20 cellular contexts compared by ENCODE assay signal in the genomic region with DNA sequence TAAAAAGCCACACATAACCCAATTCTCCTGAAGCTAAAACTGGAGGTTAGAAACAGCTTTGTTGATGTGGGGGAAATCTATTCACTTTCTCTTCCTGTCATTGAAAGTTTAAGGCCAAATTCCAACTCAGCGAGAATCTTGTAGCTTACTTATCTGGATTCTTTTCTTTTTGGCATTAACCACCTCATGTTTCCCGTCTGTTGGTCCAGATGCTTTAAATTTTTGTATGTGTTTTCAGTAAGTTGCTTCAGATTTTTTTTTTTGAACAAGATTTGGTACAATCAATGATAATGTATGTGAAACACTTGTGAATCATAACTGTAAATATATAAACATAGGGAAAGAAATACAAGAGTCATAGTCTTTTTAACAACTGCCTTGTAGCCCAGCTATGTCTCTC. TPM values are rescaled to one million over a fixed set of nuclear protein-coding genes. Genes with fewer than 3 reads are reported as not detected.
DNase-seq lines count a peak whose midpoint lies in the region; ATAC-seq, FAIRE-seq and TF ChIP-seq lines count a peak whose summit lies in the region.
"Had no signal": no experiment of that assay in that cellular context is flagged by ENCODE, and none has a peak within 500 bp of the region (broad histone marks: within the 10 kb centered on the region; RNA-seq: fewer than 3 reads in every experiment).

No MANE protein-coding gene starts in this region.

- DNase-seq in AG08395 (ENCODE audit: low spot score) (peak; percentile 18), M059J (ENCODE audit: low read depth) (peak; percentile 41), cardiac fibroblast (ENCODE audit: low read depth in 2 of 2) (peak; percentile 88 to 92), iris pigment epithelial cell (ENCODE audit: low read depth) (peak; percentile 92), HepG2 (ENCODE audit: low spot score) (no peak), COLO668 (lab: John Stamatoyannopoulos, UW; ENCODE audit: unreplicated experiment) (no peak), UCSD-AML1 (lab: John Stamatoyannopoulos, UW; ENCODE audit: unreplicated experiment) (no peak), RPMI8226 (no peak)
- DNase-seq: activated naive CD4-positive, alpha-beta T cell treated with anti-CD3 and anti-CD28 coated beads for 36 hours; central memory CD4-positive, alpha-beta T cell; mucosa of descending colon; NCI-H1105; NCI-H2171; stimulated activated CD4-positive, alpha-beta T cell treated with anti-CD3 and anti-CD28 coated beads, Interleukin-12 subunit alpha, Interleukin-12 subunit beta, amount 100 ng/mL, for 4 hours; T-helper 17 cell had no signal

- POLR2A ChIA-PET in HepG2 (lab: Yijun Ruan, JAX) = no interaction called here

- TF ChIP-seq RAD21 in HepG2 (CRISPR knock-in tag; IDR thresholded peaks at IDR 0.05) = no peak

- TF ChIP-seq CTCF in cardiac fibroblast (IDR thresholded peaks at IDR 0.05; ENCODE audit: low read depth, low read length) (no peak), HepG2 (CRISPR knock-in tag; IDR thresholded peaks at IDR 0.05) (no peak)

- FAIRE-seq in HepG2 (lab: Jason Lieb, UNC) = no peak
- FAIRE-seq: endometrium had no signal

- CTCF ChIA-PET in HepG2 (lab: Yijun Ruan, JAX; ENCODE audit: low intra/inter-chr PET ratio, low total read pairs) = no interaction called here

- WGBS in HepG2 (ENCODE audit: low lambda C conversion rate) = 4% methylated on average over 2 of the region's 2 CpGs

- H3K4me2 ChIP-seq in HepG2 (ENCODE audit: low read depth, low read length) = no peak overlapping the region

- TF ChIP-seq POLR2A in HepG2 (IDR thresholded peaks at IDR 0.05; ENCODE audit: insufficient read depth in 1 of 2, low read depth in 2 of 2, low read length in 2 of 2) = no peak

- H3K27ac ChIP-seq in HepG2 (ENCODE audit: extremely low read length, insufficient read depth, low read length) = no peak overlapping the region
- H3K27ac ChIP-seq: parathyroid adenoma, vagina had no signal

- intact Hi-C loops in HepG2 (cut with micrococcal nuclease; ENCODE audit: unreplicated experiment) = no loop called here

- no peak overlapping the region for H3K4me3 ChIP-seq in cardiac fibroblast (replicated peaks in 1 of 2; ENCODE audit: low read depth in 2 of 2, low read length in 2 of 2)
- H3K4me3 ChIP-seq in HepG2 (replicated peaks in 1 of 3; ENCODE audit: insufficient read depth in 1 of 3, low read depth in 2 of 3, low read length in 3 of 3) = no peak overlapping the region
- H3K4me3 ChIP-seq: HAP-1, mucosa of descending colon, vagina had no signal

- H4K20me1 ChIP-seq in HepG2 (ENCODE audit: insufficient read depth, low read length) = no peaks in the 10 kb centered on the region

- no peak overlapping the region for H2AFZ ChIP-seq in HepG2 (ENCODE audit: low read length)
- H2AFZ ChIP-seq: parathyroid adenoma had no signal

- no peaks in the 10 kb centered on the region; a peak in 1 of 5 replicates for H3K27me3 ChIP-seq in HepG2 (ENCODE audit: control insufficient read depth in 1 of 2, insufficient read depth in 2 of 2, low read length in 2 of 2)
- H3K27me3 ChIP-seq: vagina had no signal

- no peaks in the 10 kb centered on the region for H3K4me1 ChIP-seq in HepG2 (ENCODE audit: insufficient read depth, low read length)
- H3K4me1 ChIP-seq: parathyroid adenoma, vagina had no signal

- H3K36me3 ChIP-seq in HepG2 (replicated peaks in 1 of 2; ENCODE audit: control insufficient read depth in 1 of 2, insufficient read depth in 2 of 2, low read length in 2 of 2) = no peaks in the 10 kb centered on the region
- H3K36me3 ChIP-seq: HAP-1, vagina had no signal

- no peaks in the 10 kb centered on the region for H3K9me3 ChIP-seq in HepG2 (ENCODE audit: low read length)
- H3K9me3 ChIP-seq: HAP-1, mucosa of descending colon, vagina had no signal

- no TSS peak for BruUV-seq in HepG2 (replicated peaks; lab: Mats Ljungman, UMichigan)

- in situ Hi-C loops in HepG2 (cut with HindIII; ENCODE audit: extremely low pct_ligation_motif_present, low pct_unique_long_range_greater_than_20kb) = no loop called here

- no peak overlapping the region for H3K9ac ChIP-seq in HepG2 (ENCODE audit: insufficient read depth, low read depth, low read length)
- H3K9ac ChIP-seq: parathyroid adenoma had no signal

- no peak for ATAC-seq in HepG2
- ATAC-seq: activated CD4-positive, CD25-positive, alpha-beta regulatory T cell treated with anti-CD3 and anti-CD28 coated beads, Interleukin-2, amount 50 U/mL, for 24 hours; mucosa of descending colon; T-helper 17 cell had no signal

- no peaks in the 10 kb centered on the region for H3K79me2 ChIP-seq in HepG2 (ENCODE audit: insufficient read depth, low read length)
- H3K79me2 ChIP-seq: parathyroid adenoma had no signal

- TF ChIP-seq EP300 in HepG2 (IDR thresholded peaks at IDR 0.05; ENCODE audit: low read depth in 2 of 2, low read length in 2 of 2) (no peak), HepG2 (CRISPR knock-in tag; IDR thresholded peaks at IDR 0.05; ENCODE audit: borderline replicate concordance) (no peak)

TF ChIP-seq in HepG2, 621 proteins besides CTCF, POLR2A, EP300 and RAD21:
- TF ChIP-seq ZNF816 (CRISPR knock-in tag; IDR thresholded peaks at IDR 0.05; ENCODE audit: borderline replicate concordance) (no peak), ADNP (CRISPR knock-in tag; IDR thresholded peaks at IDR 0.05) (no peak), ZBTB21 (CRISPR knock-in tag; IDR thresholded peaks at IDR 0.05) (no peak), IKZF4 (CRISPR knock-in tag; IDR thresholded peaks at IDR 0.05; ENCODE audit: borderline replicate concordance, low read depth, not compliant biosample characterization) (no peak), ARHGAP35 (CRISPR knock-in tag; IDR thresholded peaks at IDR 0.05; ENCODE audit: borderline replicate concordance) (no peak), ETV6 (CRISPR knock-in tag; conservative IDR thresholded peaks at IDR 0.05) (no peak), NFKB2 (CRISPR knock-in tag; IDR thresholded peaks at IDR 0.05; ENCODE audit: borderline replicate concordance) (no peak), ZFP36 (IDR thresholded peaks at IDR 0.05; ENCODE audit: borderline replicate concordance, low read depth, low read length, partially characterized antibody) (no peak), HHEX (CRISPR knock-in tag; IDR thresholded peaks at IDR 0.05) (no peak), GABPB1 (CRISPR knock-in tag; IDR thresholded peaks at IDR 0.05) (no peak), ZBTB42 (CRISPR knock-in tag; IDR thresholded peaks at IDR 0.05) (no peak), HNF4G (IDR thresholded peaks at IDR 0.05; ENCODE audit: borderline replicate concordance, low read depth, low read length) (no peak), HNF4G (CRISPR knock-in tag; IDR thresholded peaks at IDR 0.05; ENCODE audit: borderline replicate concordance, low read depth) (no peak)

RNA-seq across cellular contexts. Expression of a gene that starts 33.7 kb away (rescaled TPM):
- 181 and 192 TPM in 2 replicates for total RNA-seq in M059J (2014; rRNA removed; shearing (Covaris generic))
- 19.2 and 25.5 TPM in 2 replicates for total RNA-seq in HepG2 (2016; rRNA removed; fragmentation: Illumina TruSeq; extraction: Trizol)
- total RNA-seq in HepG2 (2016; cell fraction: cytosol; rRNA removed; fragmentation: Illumina TruSeq; extraction: Trizol; ENCODE audit: low read depth) = 11.2 and 13.0 TPM in 2 replicates
- 18.2 and 27.3 TPM in 2 replicates for total RNA-seq in HepG2 (2016; cell fraction: insoluble cytoplasmic fraction; rRNA removed; fragmentation: Illumina TruSeq; extraction: Trizol)
- total RNA-seq in HepG2 (2016; cell fraction: membrane; rRNA removed; fragmentation: Illumina TruSeq; extraction: Trizol) = 19.4 and 21.0 TPM in 2 replicates
- total RNA-seq in HepG2 (2016; cell fraction: nucleus; rRNA removed; fragmentation: Illumina TruSeq; extraction: Trizol) = 13.3 and 16.2 TPM in 2 replicates
- 13.7 and 18.1 TPM in 2 replicates for polyA plus RNA-seq in HepG2 (2011; rRNA removed)
- polyA plus RNA-seq in HepG2 (2011; cell fraction: cytosol; rRNA removed) = 8.3 and 12.7 TPM in 2 replicates
- 8.7 and 9.7 TPM in 2 replicates for polyA plus RNA-seq in HepG2 (2011; cell fraction: nucleus; rRNA removed)
- 8.9 and 11.2 TPM in 2 replicates for polyA plus RNA-seq in HepG2 (2012)
- 1.4 TPM in 2 replicates for polyA plus RNA-seq in HepG2 (2016; cell fraction: cytosol; fragmentation: Illumina TruSeq; extraction: Trizol; ENCODE audit: low read depth)
- 15.9 and 16.7 TPM in 2 replicates for polyA plus RNA-seq in HepG2 (2016; cell fraction: insoluble cytoplasmic fraction; fragmentation: Illumina TruSeq; extraction: Trizol; ENCODE audit: low read depth)
- polyA plus RNA-seq in HepG2 (2016; cell fraction: membrane; fragmentation: Illumina TruSeq; extraction: Trizol; ENCODE audit: low read depth) = 6.0 and 6.2 TPM in 2 replicates
- 12.0 and 12.2 TPM in 2 replicates for polyA plus RNA-seq in HepG2 (2016; cell fraction: nucleus; fragmentation: Illumina TruSeq; extraction: Trizol; ENCODE audit: insufficient read depth, low read depth)
- polyA minus RNA-seq in HepG2 (2011; rRNA and poly(A)+ RNA removed; ENCODE audit: low replicate concordance) = 7.4 and 49.1 TPM in 2 replicates
- polyA minus RNA-seq in HepG2 (2011; cell fraction: cytosol; rRNA and poly(A)+ RNA removed) = 13.1 and 26.9 TPM in 2 replicates
- polyA minus RNA-seq in HepG2 (2011; cell fraction: nucleus; rRNA and poly(A)+ RNA removed) = 28.5 and 38.8 TPM in 2 replicates

Comparison
In these comparisons a context has a peak if more than half of its experiments do, and no peak if none do; other contexts are left out.
1. DNase-seq: peak in AG08395 (single experiment), M059J (single experiment), cardiac fibroblast (2 of 2) and iris pigment epithelial cell (single experiment); none in HepG2 (single experiment), COLO668 (single experiment), UCSD-AML1 (single experiment) and RPMI8226 (single experiment).